ENCODE assay signal across 8 cellular contexts in the genomic region with DNA sequence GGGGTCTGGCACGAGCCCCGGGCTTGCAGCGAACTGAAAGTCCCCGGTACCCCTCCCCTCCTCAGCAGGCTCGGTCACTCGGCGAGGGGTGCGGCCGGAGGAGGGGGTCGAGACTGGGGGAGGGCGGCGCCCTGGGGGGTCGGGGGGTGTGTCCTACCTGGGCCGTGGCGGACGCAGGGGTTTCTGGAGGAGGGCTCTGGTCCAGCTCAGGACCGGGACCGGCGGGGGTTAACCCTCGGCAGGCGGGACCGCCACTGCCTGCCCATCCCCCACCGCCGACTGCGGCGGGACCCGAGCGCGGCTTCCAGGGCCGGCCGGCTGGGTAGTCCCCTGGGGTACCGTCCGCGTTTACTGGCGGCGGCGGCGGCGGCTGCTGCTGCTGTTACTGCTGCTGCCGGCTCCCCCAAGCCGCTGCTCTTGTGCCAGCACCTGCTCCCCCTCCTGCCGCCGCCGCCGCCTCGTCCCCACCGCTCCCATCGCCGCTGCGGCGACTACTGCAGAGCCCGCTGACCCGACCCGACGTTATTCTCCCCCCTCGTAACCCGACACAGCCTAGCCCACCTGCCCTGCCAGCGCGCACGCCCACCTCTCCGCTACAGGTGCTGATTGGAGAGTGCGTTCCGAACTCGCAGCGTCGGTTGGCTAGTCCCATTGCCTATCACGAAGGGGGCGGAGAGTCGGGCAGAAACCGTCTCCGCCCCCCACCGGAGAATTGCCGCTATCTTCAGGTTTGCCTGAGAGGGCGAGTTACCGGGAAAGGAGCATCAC. TPM values are rescaled to one million over a fixed set of nuclear protein-coding genes. Genes with fewer than 3 reads are reported as not detected.
DNase-seq lines count a peak whose midpoint lies in the region; ATAC-seq and TF ChIP-seq lines count a peak whose summit lies in the region.

Gene TTBK2 (minus strand): TSS at position 498 of the 768 bp plus-strand sequence. CDS start 42,161 bp downstream, outside the sequence.

- H3K27me3 ChIP-seq in adipocyte (replicated peaks; ENCODE audit: control insufficient read depth, insufficient read depth, low read length) (no peaks in the 10 kb centered on the region), trophoblast cell (ENCODE audit: insufficient read depth, low read length) (no peaks in the 10 kb centered on the region), transverse colon (no peaks in the 10 kb centered on the region)

- TF ChIP-seq EP300 in transverse colon (IDR thresholded peaks at IDR 0.05; ENCODE audit: low read depth): no peak

- peak within 1 kb of the TSS; percentile 81 for H2AFZ ChIP-seq in trophoblast cell (ENCODE audit: insufficient read depth, low read length, poor library complexity)

- peak; percentile 97 for ATAC-seq in HG02763 (IDR thresholded peaks at IDR 0.05; ENCODE audit: unreplicated experiment)

- H3K9ac ChIP-seq in adipocyte (ENCODE audit: low read length): peak within 1 kb of the TSS; percentile 75
- peak within 1 kb of the TSS; percentile 49 for H3K9ac ChIP-seq in trophoblast cell (ENCODE audit: low read length)

- H3K79me2 ChIP-seq in trophoblast cell (ENCODE audit: control insufficient read depth, insufficient read depth, low read length, poor library complexity): peaks cover 2% of the 10 kb centered on the region

- H4K91ac ChIP-seq in trophoblast cell (ENCODE audit: low read depth, low read length): peak within 1 kb of the TSS; percentile 25

- peak; percentile 79 for TF ChIP-seq POLR2A in transverse colon (IDR thresholded peaks at IDR 0.05)

- DNase-seq in GM12865 (ENCODE audit: low read depth): peak; percentile 100
- peak; percentile 86 for DNase-seq in NCI-H1417 treated with DMSO at 0.1 percent for 48 hours (lab: John Stamatoyannopoulos, UW)
- DNase-seq in SW480 (ENCODE audit: low spot score): peak; percentile 97
- DNase-seq in adipocyte (ENCODE audit: low read depth): peak; percentile 99
- DNase-seq in cardiac septum (ENCODE audit: low spot score): peak; percentile 99
- peak; percentile 99 to 100 for DNase-seq in trophoblast cell
- peak; percentile 99 for DNase-seq in transverse colon

- H3K23ac ChIP-seq in trophoblast cell (ENCODE audit: low read length): no peak within 1 kb of the TSS

- H4K8ac ChIP-seq in trophoblast cell (ENCODE audit: low read depth, low read length): peak within 1 kb of the TSS; percentile 70

- WGBS in trophoblast cell (ENCODE audit: extremely low coverage, insufficient coverage, insufficient read length): no CpG with 5 or more reads among the region's 75 CpGs
- WGBS in transverse colon (ENCODE audit: low coverage in 1 of 2), 2 donors: 0% methylated on average over 35 of the region's 75 CpGs; no CpG with 5 or more reads in 1 of the 2 donors

- H4K12ac ChIP-seq in trophoblast cell (ENCODE audit: low read depth, low read length): peak within 1 kb of the TSS; percentile 48

- in situ Hi-C loops in transverse colon (cut with MboI; ENCODE audit: low pct_ligation_motif_present in 1 of 4, low pct_unique_long_range_greater_than_20kb in 1 of 4, low sequenced_read_pairs in 3 of 4): loop anchor here (10.0 to 25.0 kb wide), 3 partner anchors 183 to 216 kb away; partner anchors contain the start of gene CDAN1 (in 3 of the 4)

- no peak within 1 kb of the TSS for H2BK12ac ChIP-seq in trophoblast cell (ENCODE audit: low read length)

- peak within 1 kb of the TSS; percentile 92 for H3K4me3 ChIP-seq in GM12865 (ENCODE audit: low read depth, low read length)
- peak within 1 kb of the TSS; percentile 85 for H3K4me3 ChIP-seq in adipocyte (ENCODE audit: low read length)
- H3K4me3 ChIP-seq in trophoblast cell (ENCODE audit: low read depth, low read length): peak within 1 kb of the TSS; percentile 88
- peak within 1 kb of the TSS; percentile 85 to 99 (median 97) for H3K4me3 ChIP-seq in transverse colon

- H3K27ac ChIP-seq in trophoblast cell (ENCODE audit: low read depth, low read length): no peak within 1 kb of the TSS
- H3K27ac ChIP-seq in transverse colon: peak within 1 kb of the TSS; percentile 87 to 96 (median 93)

- H3K4me2 ChIP-seq in trophoblast cell (ENCODE audit: low read length): peak within 1 kb of the TSS; percentile 91

- H3K18ac ChIP-seq in trophoblast cell (ENCODE audit: low read length): peak within 1 kb of the TSS; percentile 74

- TF ChIP-seq CTCF in GM12865 (IDR thresholded peaks at IDR 0.05; ENCODE audit: insufficient read depth, low read depth, low read length, missing control alignments) (no peak), transverse colon (IDR thresholded peaks at IDR 0.05) (peak in 1 of 5 experiments; percentile 18)

- intact Hi-C loops in cardiac septum (cut with DNase I) (loop anchor here (2.0 kb wide), 2 partner anchors 120 to 184 kb away; partner anchors contain the start of gene CDAN1), transverse colon (cut with DNase I; ENCODE audit: low total_unique reads) (no loop called here)

- peaks cover 3% of the 10 kb centered on the region for H3K9me3 ChIP-seq in adipocyte (ENCODE audit: control insufficient read depth, low read length)
- H3K9me3 ChIP-seq in trophoblast cell (ENCODE audit: insufficient read depth, low read depth, low read length): no peaks in the 10 kb centered on the region
- no peaks in the 10 kb centered on the region for H3K9me3 ChIP-seq in transverse colon

- peaks cover 15% of the 10 kb centered on the region for H3K4me1 ChIP-seq in adipocyte (ENCODE audit: control insufficient read depth, insufficient read depth, low read length)
- peaks cover 0 to 7% of the 10 kb centered on the region in 2 experiments for H3K4me1 ChIP-seq in trophoblast cell (ENCODE audit: control insufficient read depth in 1 of 2, insufficient read depth in 2 of 2, low read length in 2 of 2)
- peaks cover 6 to 22% (median 9%) of the 10 kb centered on the region in 4 donors for H3K4me1 ChIP-seq in transverse colon

- H3K79me1 ChIP-seq in trophoblast cell (ENCODE audit: low read length): peaks cover 3% of the 10 kb centered on the region

- H3K14ac ChIP-seq in trophoblast cell (ENCODE audit: low read length): peak within 1 kb of the TSS; percentile 42

- no peak within 1 kb of the TSS for H2BK5ac ChIP-seq in trophoblast cell (ENCODE audit: low read depth, low read length, poor library complexity)

- H2AK5ac ChIP-seq in trophoblast cell (ENCODE audit: low read length): no peak within 1 kb of the TSS

- no peaks in the 10 kb centered on the region for H3K36me3 ChIP-seq in adipocyte (ENCODE audit: control insufficient read depth, insufficient read depth, low read length, severe bottlenecking)
- H3K36me3 ChIP-seq in trophoblast cell (ENCODE audit: control insufficient read depth in 1 of 2, insufficient read depth in 2 of 2, low read length in 2 of 2): no peaks in the 10 kb centered on the region
- H3K36me3 ChIP-seq in transverse colon: no peaks in the 10 kb centered on the region

- no peak within 1 kb of the TSS for H3K4ac ChIP-seq in trophoblast cell (ENCODE audit: low read depth, low read length)

- H2BK120ac ChIP-seq in trophoblast cell (ENCODE audit: insufficient read depth, low read length, poor library complexity): no peak within 1 kb of the TSS

RNA-seq across cellular contexts. Expression of gene TTBK2, which starts in this region (rescaled TPM):
- total RNA-seq in cardiac septum: 28.0 TPM
- polyA plus RNA-seq in trophoblast cell (2013): 2.6 and 3.2 TPM in 2 replicates
- 10 to 100 TPM in 3 of 4 donors, 1 to 10 TPM in 1; 7.9 to 78.2 (median 18.2) TPM for total RNA-seq in transverse colon
